Comparison of ENCODE assay signal across 19 cellular contexts in the genomic region with DNA sequence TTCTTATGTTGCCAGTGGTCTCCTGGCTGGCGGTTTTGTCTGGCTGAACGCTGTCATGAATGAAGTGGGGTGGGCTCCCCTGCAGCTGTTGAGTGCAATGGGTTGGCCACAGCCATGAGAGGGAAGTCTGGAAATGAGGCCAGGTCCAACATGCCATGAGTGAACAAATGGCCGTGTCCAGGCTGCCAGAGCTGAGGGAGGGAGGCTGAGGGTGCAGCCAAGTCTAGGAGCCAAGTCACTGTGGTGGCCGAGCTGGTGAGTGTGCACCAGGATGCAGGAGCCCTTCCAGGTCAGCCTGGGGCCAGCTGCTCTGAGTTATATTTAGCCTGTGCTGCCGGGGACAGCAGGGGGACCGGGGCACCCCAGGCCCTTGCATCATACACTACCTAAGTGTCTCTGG. TPM values are rescaled to one million over a fixed set of nuclear protein-coding genes. Genes with fewer than 3 reads are reported as not detected.
"Had no signal": no experiment of that assay in that cellular context is flagged by ENCODE, and none has a peak within 500 bp of the region (broad histone marks: within the 10 kb centered on the region; RNA-seq: fewer than 3 reads in every experiment).

No MANE protein-coding gene starts in this region.

- ATAC-seq: activated CD8-positive, alpha-beta memory T cell treated with anti-CD3 and anti-CD28 coated beads, Interleukin-2, amount 10 ng/mL, durations not matched to agents 7 days and 5 days; natural killer cell treated with Interleukin-12 subunit alpha and Interleukin-12 subunit beta and Interleukin-15 and Interleukin-18, amount 100 ng/mL, for 72 hours had no signal

- H3K27ac ChIP-seq: breast epithelium, skin epidermis, stomach, thoracic aorta had no signal

- H3K4me1 ChIP-seq: breast epithelium, stomach had no signal

- H3K36me3 ChIP-seq: breast epithelium, stomach, thoracic aorta had no signal

- H3K9me3 ChIP-seq: breast epithelium, stomach, thoracic aorta had no signal

- DNase-seq: activated CD4-positive, alpha-beta T cell treated with anti-CD3 and anti-CD28 coated beads, Interleukin-2, amount 50 U/mL, for 4 hours; activated CD8-positive, alpha-beta memory T cell treated with anti-CD3 and anti-CD28 coated beads, Interleukin-2, amount 10 ng/mL, durations not matched to agents 7 days and 5 days; activated T-cell treated with anti-CD3 and anti-CD28 coated beads, Interleukin-2, amount 50 U/mL, for 48 hours; cortex of kidney; effector CD8-positive, alpha-beta T cell; hypothalamus; stomach; T-helper 2 cell had no signal

- H3K4me3 ChIP-seq: breast epithelium, skin epidermis, stomach, thoracic aorta had no signal

RNA-seq across cellular contexts. Expression of a gene that starts 24.7 kb away (rescaled TPM):
- total RNA-seq: activated CD8-positive, alpha-beta memory T cell treated with anti-CD3 and anti-CD28 coated beads, Interleukin-2, amount 10 ng/mL, durations not matched to agents 7 days and 5 days; aorta; breast epithelium; fibroblast of lung; lung microvascular endothelial cell; mucosa of gallbladder; natural killer cell treated with Interleukin-12 subunit alpha and Interleukin-12 subunit beta and Interleukin-15 and Interleukin-18, amount 100 ng/mL, for 72 hours; omental fat pad; pulmonary artery endothelial cell; stomach; thoracic aorta; urinary bladder had no signal
- polyA plus RNA-seq: aorta, fibroblast of lung, stomach, urinary bladder had no signal
